In genomic region chr2:10079192-10079930, GRCh38 we compare ENCODE assay signal across 8 cellular contexts. TPM values are rescaled to one million over a fixed set of nuclear protein-coding genes. Genes with fewer than 3 reads are reported as not detected.
DNase-seq lines count a peak whose midpoint lies in the region; ATAC-seq lines count a peak whose summit lies in the region.

No MANE protein-coding gene starts in this region.

- peak overlapping the region; percentile 53 for H3K27ac Mint-ChIP-seq in activated naive CD4-positive, alpha-beta T cell treated with anti-CD3 and anti-CD28 coated beads, Interleukin-2, amount 10 ng/mL, durations not matched to agents 7 days and 5 days

- no peaks in the 10 kb centered on the region for H3K36me3 Mint-ChIP-seq in activated naive CD4-positive, alpha-beta T cell treated with anti-CD3 and anti-CD28 coated beads, Interleukin-2, amount 10 ng/mL, durations not matched to agents 7 days and 5 days

- CTCF ChIA-PET in activated naive CD4-positive, alpha-beta T cell treated with anti-CD3 and anti-CD28 coated beads, Interleukin-2, amount 10 ng/mL, durations not matched to agents 7 days and 5 days (lab: Charles Lee), result interaction anchor here (0.7 to 2.0 kb wide), 6 partner anchors 10 to 361 kb away, joined by 3 to 9 read pairs (median 5); no protein-coding TSS in a partner anchor

- peak overlapping the region; percentile 67 for H3K4me3 Mint-ChIP-seq in activated naive CD4-positive, alpha-beta T cell treated with anti-CD3 and anti-CD28 coated beads, Interleukin-2, amount 10 ng/mL, durations not matched to agents 7 days and 5 days

- H3K27me3 Mint-ChIP-seq in activated naive CD4-positive, alpha-beta T cell treated with anti-CD3 and anti-CD28 coated beads, Interleukin-2, amount 10 ng/mL, durations not matched to agents 7 days and 5 days, result peaks cover 91% of the 10 kb centered on the region

- ATAC-seq in GM18511 (IDR thresholded peaks at IDR 0.05; ENCODE audit: unreplicated experiment) (peak; percentile 35), HG03469 (IDR thresholded peaks at IDR 0.05; ENCODE audit: unreplicated experiment) (no peak)

- H3K4me1 Mint-ChIP-seq in activated naive CD4-positive, alpha-beta T cell treated with anti-CD3 and anti-CD28 coated beads, Interleukin-2, amount 10 ng/mL, durations not matched to agents 7 days and 5 days, result peaks cover 17% of the 10 kb centered on the region

- H3K9me3 Mint-ChIP-seq in activated naive CD4-positive, alpha-beta T cell treated with anti-CD3 and anti-CD28 coated beads, Interleukin-2, amount 10 ng/mL, durations not matched to agents 7 days and 5 days, result no peaks in the 10 kb centered on the region

- peak; percentile 81 for DNase-seq in AG08396 (ENCODE audit: low spot score)
- peak; percentile 15 for DNase-seq in HS-5 (ENCODE audit: low read depth)
- peak; percentile 46 for DNase-seq in activated naive CD4-positive, alpha-beta T cell treated with anti-CD3 and anti-CD28 coated beads, Interleukin-2, amount 10 ng/mL, durations not matched to agents 7 days and 5 days
- DNase-seq in germinal center (ENCODE audit: low spot score), result peak; percentile 50
- peak; percentile 55 for DNase-seq in occipital lobe (lab: John Stamatoyannopoulos, UW)
- DNase-seq in T-helper 9 cell, result no peak

RNA-seq across cellular contexts. Expression of gene CYS1, which starts 0.8 kb away (rescaled TPM):
- 2.0 TPM for total RNA-seq in occipital lobe

RNA-seq across cellular contexts. Expression of gene KLF11, which starts 36.0 kb away (rescaled TPM):
- total RNA-seq in occipital lobe, result 14.0 TPM

RNA-seq across cellular contexts. Expression of gene RRM2, which starts 43.2 kb away (rescaled TPM):
- 4.8 TPM for total RNA-seq in occipital lobe
